In genomic region chr16:77322757-77323156, GRCh38 we compare ENCODE assay signal across 27 cellular contexts.
A peak's percentile ranks its signal among the peaks of the same experiment; 100 is the strongest.
DNase-seq lines count a peak whose midpoint lies in the region; ATAC-seq and TF ChIP-seq lines count a peak whose summit lies in the region.
"Had no signal": no experiment of that assay in that cellular context is flagged by ENCODE, and none has a peak within 500 bp of the region (broad histone marks: within the 10 kb centered on the region; RNA-seq: fewer than 3 reads in every experiment).

No MANE protein-coding gene starts in this region.

- BruUV-seq in MCF 10A (replicated peaks; lab: Mats Ljungman, UMichigan): no TSS peak

- H3K4me1 ChIP-seq in right cardiac atrium (ENCODE audit: control insufficient read depth, insufficient read depth, low read length): peaks cover 1% of the 10 kb centered on the region
- H3K4me1 ChIP-seq: esophagus squamous epithelium, heart right ventricle, upper lobe of left lung had no signal

- TF ChIP-seq CTCF in MCF 10A (IDR thresholded peaks at IDR 0.05; ENCODE audit: unreplicated experiment): no peak

- no peaks in the 10 kb centered on the region for H3K27me3 Mint-ChIP-seq in MCF 10A (ENCODE audit: insufficient read depth, unreplicated experiment)

- H3K9me3 Mint-ChIP-seq in MCF 10A (ENCODE audit: unreplicated experiment): no peaks in the 10 kb centered on the region
- H3K9me3 Mint-ChIP-seq: activated T-helper 2 cell treated with anti-CD3 and anti-CD28 coated beads, Interferon-gamma antibody, Interleukin-2, Interleukin-4, amounts not matched to agents 10 μg/mL and 5 μg/mL and 100 μg/mL, durations not matched to agents 14 hours and 24 hours and 36 hours had no signal

- DNase-seq in DMS53 treated with DMSO at 0.1 percent for 48 hours (lab: John Stamatoyannopoulos, UW; ENCODE audit: unreplicated experiment) (peak; percentile 45), NCI-H1417 treated with DMSO at 0.1 percent for 48 hours (lab: John Stamatoyannopoulos, UW) (peak; percentile 46), NCI-H748 (lab: John Stamatoyannopoulos, UW; ENCODE audit: unreplicated experiment) (peak; percentile 91), left colon (peak in 1 of 2 donors; percentile 7), left lobe of liver (ENCODE audit: low spot score) (no peak), MCF 10A (ENCODE audit: unreplicated experiment) (no peak), right cardiac atrium (no peak)
- DNase-seq: activated CD4-positive, alpha-beta T cell treated with anti-CD3 and anti-CD28 coated beads for 1 hour; activated CD8-positive, alpha-beta T cell treated with anti-CD3 and anti-CD28 coated beads, Interleukin-2, amount 10 ng/mL, durations not matched to agents 7 days and 5 days; C1 segment of cervical spinal cord; Calu3; cortex of kidney; esophagus squamous epithelium; foreskin melanocyte; heart right ventricle; KG1; mammary epithelial cell; NCI-H187; NCI-H526 treated with DMSO at 0.1 percent for 48 hours; stimulated activated CD4-positive, alpha-beta T cell treated with anti-CD3 and anti-CD28 coated beads, Interleukin-4, amount 100 ng/mL, for 4 hours; T-helper 17 cell; upper lobe of left lung had no signal

- H3K4me3 ChIP-seq in right cardiac atrium (ENCODE audit: low read length): no peak overlapping the region
- H3K4me3 ChIP-seq: esophagus squamous epithelium, heart right ventricle, upper lobe of left lung had no signal

- WGBS in right cardiac atrium: 46% methylated on average over 2 of the region's 2 CpGs

- no peaks in the 10 kb centered on the region for H3K27me3 ChIP-seq in right cardiac atrium (ENCODE audit: control insufficient read depth, insufficient read depth)
- H3K27me3 ChIP-seq: esophagus squamous epithelium, upper lobe of left lung had no signal

- H3K4me1 Mint-ChIP-seq in MCF 10A (ENCODE audit: insufficient read depth, unreplicated experiment): no peaks in the 10 kb centered on the region
- H3K4me1 Mint-ChIP-seq: stimulated activated memory B cell treated with anti-CD40 and anti-IgM and Interleukin-4, amounts not matched to agents 10 μg/mL and 1 μg/mL and 100 μg/mL, for 72 hours; T-helper 17 cell had no signal

- H3K36me3 Mint-ChIP-seq in MCF 10A (ENCODE audit: insufficient read depth, unreplicated experiment): no peaks in the 10 kb centered on the region
- H3K36me3 Mint-ChIP-seq: stimulated activated memory B cell treated with anti-CD40 and anti-IgM and Interleukin-4, amounts not matched to agents 10 μg/mL and 1 μg/mL and 100 μg/mL, for 72 hours had no signal

- no peaks in the 10 kb centered on the region for H3K9me3 ChIP-seq in right cardiac atrium (ENCODE audit: control insufficient read depth, low read length)
- H3K9me3 ChIP-seq: esophagus squamous epithelium, heart right ventricle, upper lobe of left lung had no signal

- H3K4me3 Mint-ChIP-seq in MCF 10A (ENCODE audit: unreplicated experiment): no peak overlapping the region
- H3K4me3 Mint-ChIP-seq: activated CD8-positive, alpha-beta T cell treated with anti-CD3 and anti-CD28 coated beads, Interleukin-2, amount 10 ng/mL, durations not matched to agents 7 days and 5 days; stimulated activated memory B cell treated with anti-CD40 and anti-IgM and Interleukin-4, amounts not matched to agents 10 μg/mL and 1 μg/mL and 100 μg/mL, for 72 hours; T-helper 17 cell had no signal

- intact Hi-C loops in left colon (cut with DNase I, micrococcal nuclease): no loop called here
- intact Hi-C loops in MCF 10A (cut with micrococcal nuclease): no loop called here
- intact Hi-C loops in right cardiac atrium (cut with DNase I): no loop called here

- H3K27ac Mint-ChIP-seq in MCF 10A (ENCODE audit: low read depth, unreplicated experiment): no peak overlapping the region
- H3K27ac Mint-ChIP-seq: activated CD8-positive, alpha-beta T cell treated with anti-CD3 and anti-CD28 coated beads, Interleukin-2, amount 10 ng/mL, durations not matched to agents 7 days and 5 days; activated naive CD4-positive, alpha-beta T cell treated with anti-CD3 and anti-CD28 coated beads, Interleukin-2, amount 50 U/mL, for 72 hours; activated T-helper 2 cell treated with anti-CD3 and anti-CD28 coated beads, Interferon-gamma antibody, Interleukin-2, Interleukin-4, amounts not matched to agents 10 μg/mL and 5 μg/mL and 100 μg/mL, durations not matched to agents 14 hours and 24 hours and 36 hours; stimulated activated memory B cell treated with anti-CD40 and anti-IgM and Interleukin-4, amounts not matched to agents 10 μg/mL and 1 μg/mL and 100 μg/mL, for 72 hours; T-helper 17 cell had no signal

- ATAC-seq in left colon (peak; percentile 50), left lobe of liver (no peak), right cardiac atrium (no peak)
- ATAC-seq: activated CD8-positive, alpha-beta T cell treated with anti-CD3 and anti-CD28 coated beads, Interleukin-2, amount 10 ng/mL, durations not matched to agents 7 days and 5 days; activated naive CD4-positive, alpha-beta T cell treated with anti-CD3 and anti-CD28 coated beads, Interleukin-2, amount 50 U/mL, for 72 hours; heart right ventricle; sciatic nerve; SK-N-SH treated with all-trans-retinoic acid at 6 μM for 48 hours; stimulated activated memory B cell treated with anti-CD40 and anti-IgM and Interleukin-4, amounts not matched to agents 10 μg/mL and 1 μg/mL and 100 μg/mL, for 72 hours; T-helper 17 cell had no signal

- POLR2A ChIA-PET in MCF 10A (lab: Yijun Ruan, JAX): no interaction called here

- no peak overlapping the region for H3K27ac ChIP-seq in right cardiac atrium (ENCODE audit: low read length)
- H3K27ac ChIP-seq: esophagus squamous epithelium, heart right ventricle, upper lobe of left lung had no signal

- CTCF ChIA-PET in MCF 10A (lab: Yijun Ruan, JAX): interaction anchor here (0.6 to 0.8 kb wide), 2 partner anchors 8 to 353 kb away, joined by 3 to 4 read pairs; no protein-coding TSS in a partner anchor

Comparison
In these comparisons a context has a peak if more than half of its experiments do, and no peak if none do; other contexts are left out.
1. DNase-seq: peak in DMS53 treated with DMSO at 0.1 percent for 48 hours (single experiment), NCI-H1417 treated with DMSO at 0.1 percent for 48 hours (single experiment) and NCI-H748 (single experiment); none in left lobe of liver (single experiment), MCF 10A (single experiment) and right cardiac atrium (0 of 3).